In the genomic region with DNA sequence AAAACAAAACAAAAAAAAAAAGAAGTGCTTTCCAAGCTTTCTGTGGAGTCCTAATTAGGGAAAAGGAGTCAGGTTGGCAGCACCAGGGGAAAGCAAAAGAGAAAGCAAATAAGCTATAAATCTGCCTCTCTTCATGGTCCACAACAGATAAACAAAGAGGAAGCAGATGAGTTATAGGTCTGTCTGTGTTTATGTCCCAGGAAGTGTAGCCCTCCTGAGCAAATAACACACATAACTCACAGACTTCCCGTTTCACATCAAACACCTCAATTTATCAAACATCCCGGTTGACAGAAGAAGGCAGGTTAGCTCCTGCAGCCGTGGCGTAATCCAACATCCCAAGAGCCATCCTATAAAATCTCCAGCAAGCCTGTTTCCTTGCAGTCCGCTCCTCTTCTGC, we compare ENCODE assay signal across 1 cellular context.
TF ChIP-seq lines count a peak whose summit lies in the region.

No MANE protein-coding gene starts in this region.

TF ChIP-seq in HEK293, 187 proteins besides CTCF, POLR2A, EP300 and RAD21 (continued from another document):
- TF ChIP-seq ZBTB1 (tag by site-specific recombination; IDR thresholded peaks at IDR 0.05): no peak
- TF ChIP-seq KLF16 (tag by site-specific recombination; IDR thresholded peaks at IDR 0.05): no peak
- 0 out of 2 replicates have a peak, but pooled peaks have one; percentile 50 for TF ChIP-seq FEZF1 (tag by site-specific recombination; IDR thresholded peaks at IDR 0.05)
- no peak for TF ChIP-seq ZNF146 (tag by site-specific recombination; IDR thresholded peaks at IDR 0.05)
- TF ChIP-seq, protein P1, sequence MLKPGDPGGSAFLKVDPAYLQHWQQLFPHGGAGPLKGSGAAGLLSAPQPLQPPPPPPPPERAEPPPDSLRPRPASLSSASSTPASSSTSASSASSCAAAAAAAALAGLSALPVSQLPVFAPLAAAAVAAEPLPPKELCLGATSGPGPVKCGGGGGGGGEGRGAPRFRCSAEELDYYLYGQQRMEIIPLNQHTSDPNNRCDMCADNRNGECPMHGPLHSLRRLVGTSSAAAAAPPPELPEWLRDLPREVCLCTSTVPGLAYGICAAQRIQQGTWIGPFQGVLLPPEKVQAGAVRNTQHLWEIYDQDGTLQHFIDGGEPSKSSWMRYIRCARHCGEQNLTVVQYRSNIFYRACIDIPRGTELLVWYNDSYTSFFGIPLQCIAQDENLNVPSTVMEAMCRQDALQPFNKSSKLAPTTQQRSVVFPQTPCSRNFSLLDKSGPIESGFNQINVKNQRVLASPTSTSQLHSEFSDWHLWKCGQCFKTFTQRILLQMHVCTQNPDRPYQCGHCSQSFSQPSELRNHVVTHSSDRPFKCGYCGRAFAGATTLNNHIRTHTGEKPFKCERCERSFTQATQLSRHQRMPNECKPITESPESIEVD (tag by site-specific recombination; IDR thresholded peaks at IDR 0.05): peak; percentile 16; the same call in 1 of the 2 replicates
